Comparison of ENCODE assay signal across 29 cellular contexts in the genomic region with DNA sequence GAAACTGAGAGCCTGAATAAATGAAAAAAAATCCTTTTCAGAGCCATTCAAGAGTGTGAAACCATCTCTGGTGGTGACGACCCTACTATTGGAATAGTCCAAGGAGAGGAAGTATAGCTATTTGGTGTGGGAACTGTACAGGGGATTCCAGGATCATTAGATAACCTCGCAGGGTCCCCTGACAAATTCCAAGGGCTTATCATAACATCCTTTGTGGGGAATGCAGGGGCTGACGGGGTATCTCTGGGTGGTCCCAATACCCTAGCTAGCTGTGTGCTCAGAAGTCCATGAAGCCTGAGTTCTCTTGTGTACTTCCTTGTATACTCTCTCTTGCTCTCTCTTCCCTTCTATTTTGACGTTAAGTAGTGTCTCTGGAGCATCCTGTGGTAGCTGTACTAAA. TPM values are rescaled to one million over a fixed set of nuclear protein-coding genes. Genes with fewer than 3 reads are reported as not detected.
"Had no signal": no experiment of that assay in that cellular context is flagged by ENCODE, and none has a peak within 500 bp of the region (broad histone marks: within the 10 kb centered on the region; RNA-seq: fewer than 3 reads in every experiment).

No MANE protein-coding gene starts in this region.

- H3K9me3 ChIP-seq: esophagus squamous epithelium, gastroesophageal sphincter had no signal

- H3K36me3 ChIP-seq: brain microvascular endothelial cell, esophagus squamous epithelium, gastroesophageal sphincter, WERI-Rb-1 had no signal

- H3K27ac ChIP-seq: brain microvascular endothelial cell, coronary artery, dorsolateral prefrontal cortex, esophagus squamous epithelium, gastroesophageal sphincter, WERI-Rb-1 had no signal

- H3K4me1 ChIP-seq: esophagus squamous epithelium, gastroesophageal sphincter had no signal

- DNase-seq: activated B cell treated with CpG ODN at 0.5 μM for 24 hours; activated CD4-positive, alpha-beta T cell treated with anti-CD3 and anti-CD28 coated beads, Interleukin-2, amount 50 U/mL, for 1 hour; activated CD4-positive, alpha-beta T cell treated with anti-CD3 and anti-CD28 coated beads, Interleukin-2, amount 50 U/mL, for 48 hours; activated CD8-positive, alpha-beta memory T cell treated with anti-CD3 and anti-CD28 coated beads for 24 hours; activated effector memory CD4-positive, alpha-beta T cell treated with Interleukin-2 at 50 U/mL for 16 hours; activated gamma-delta T cell treated with Interleukin-2 at 50 U/mL for 16 hours; activated naive CD4-positive, alpha-beta T cell treated with anti-CD3 and anti-CD28 coated beads, Interleukin-2, amount 50 U/mL, for 16 hours; activated naive CD4-positive, alpha-beta T cell treated with Interleukin-2 at 50 U/mL for 16 hours; activated T-cell treated with anti-CD3 and anti-CD28 coated beads, Interleukin-2, amount 50 U/mL, for 4 hours; amniotic stem cell; anterior cingulate cortex; brain microvascular endothelial cell; dorsolateral prefrontal cortex; effector memory CD4-positive, alpha-beta T cell; endodermal cell; esophagus squamous epithelium; foreskin melanocyte; head of caudate nucleus; hippocampal formation; T1000; WERI-Rb-1 had no signal

- FAIRE-seq: bronchial epithelial cell had no signal

- H3K4me3 ChIP-seq: coronary artery, dorsolateral prefrontal cortex, esophagus squamous epithelium, gastroesophageal sphincter had no signal

- H3K27me3 ChIP-seq: brain microvascular endothelial cell, esophagus squamous epithelium, gastroesophageal sphincter had no signal

- ATAC-seq: activated CD8-positive, alpha-beta T cell treated with anti-CD3 and anti-CD28 coated beads for 36 hours; gastroesophageal sphincter had no signal

RNA-seq across cellular contexts. Expression of a gene that starts 13.8 kb away (rescaled TPM):
- total RNA-seq: activated B cell treated with CpG ODN at 0.5 μM for 24 hours; activated CD8-positive, alpha-beta T cell treated with anti-CD3 and anti-CD28 coated beads for 36 hours; cardiac septum; cerebellum; endodermal cell; gastroesophageal sphincter had no signal
- polyA plus RNA-seq: adipose tissue, esophagus had no signal
